Comparison of ENCODE assay signal across 23 cellular contexts in genomic region chr20:58549681-58550542, GRCh38. TPM values are rescaled to one million over a fixed set of nuclear protein-coding genes. Genes with fewer than 3 reads are reported as not detected.
A peak's percentile ranks its signal among the peaks of the same experiment; 100 is the strongest.
DNase-seq lines count a peak whose midpoint lies in the region; ATAC-seq and TF ChIP-seq lines count a peak whose summit lies in the region.
"Had no signal": no experiment of that assay in that cellular context is flagged by ENCODE, and none has a peak within 500 bp of the region (broad histone marks: within the 10 kb centered on the region; RNA-seq: fewer than 3 reads in every experiment).

No MANE protein-coding gene starts in this region.

- CTCF ChIA-PET in T-cell (lab: Charles Lee) = no interaction called here

- H3K27me3 ChIP-seq in aorta (ENCODE audit: control insufficient read depth in 1 of 2, insufficient read depth in 2 of 2, low read length in 1 of 2) = no peaks in the 10 kb centered on the region
- H3K27me3 ChIP-seq: tibial artery had no signal

- H3K36me3 ChIP-seq in aorta (ENCODE audit: control insufficient read depth in 1 of 2, insufficient read depth in 2 of 2, low read length in 1 of 2) = no peaks in the 10 kb centered on the region
- H3K36me3 ChIP-seq: lower lobe of right lung, tibial artery had no signal

- POLR2A ChIA-PET in T-cell (lab: Charles Lee) = no interaction called here

- H3K4me3 ChIP-seq in aorta (ENCODE audit: low read length in 2 of 2) = no peak overlapping the region
- H3K4me3 ChIP-seq: lower lobe of right lung, SK-N-MC, tibial artery had no signal

- no peak for TF ChIP-seq CTCF in natural killer cell (IDR thresholded peaks at IDR 0.05)
- TF ChIP-seq CTCF in chondrocyte (IDR thresholded peaks at IDR 0.05) = no peak
- no peak for TF ChIP-seq CTCF in nephron (IDR thresholded peaks at IDR 0.05; ENCODE audit: unreplicated experiment in 3 of 3)

- no peaks in the 10 kb centered on the region for H3K36me3 Mint-ChIP-seq in natural killer cell treated with Interleukin-12 subunit alpha and Interleukin-12 subunit beta and Interleukin-15 and Interleukin-18, amount 100 ng/mL, for 72 hours
- no peaks in the 10 kb centered on the region for H3K36me3 Mint-ChIP-seq in natural killer cell
- H3K36me3 Mint-ChIP-seq in chondrocyte (ENCODE audit: low read depth) = no peaks in the 10 kb centered on the region
- H3K36me3 Mint-ChIP-seq in nephron (ENCODE audit: low read depth) = no peaks in the 10 kb centered on the region
- H3K36me3 Mint-ChIP-seq in T-cell = no peaks in the 10 kb centered on the region
- H3K36me3 Mint-ChIP-seq: activated naive CD8-positive, alpha-beta T cell treated with anti-CD3 and anti-CD28 coated beads for 36 hours had no signal

- H3K27ac ChIP-seq in aorta (ENCODE audit: low read depth in 1 of 2, low read length in 2 of 2) = no peak overlapping the region
- H3K27ac ChIP-seq: lower lobe of right lung, SK-N-MC, tibial artery had no signal

- ATAC-seq in natural killer cell treated with Interleukin-12 subunit alpha and Interleukin-12 subunit beta and Interleukin-15 and Interleukin-18, amount 100 ng/mL, for 72 hours = no peak
- no peak for ATAC-seq in natural killer cell
- ATAC-seq in aorta (ENCODE audit: low FRiP score) = no peak
- no peak for ATAC-seq in T-cell (replicated peaks in 1 of 4)
- ATAC-seq: activated CD8-positive, alpha-beta T cell treated with anti-CD3 and anti-CD28 coated beads, Interleukin-2, amount 10 ng/mL, durations not matched to agents 7 days and 5 days; lower lobe of right lung had no signal

- H3K27me3 Mint-ChIP-seq in natural killer cell treated with Interleukin-12 subunit alpha and Interleukin-12 subunit beta and Interleukin-15 and Interleukin-18, amount 100 ng/mL, for 72 hours = peaks cover 13 to 25% of the 10 kb centered on the region in 2 donors
- H3K27me3 Mint-ChIP-seq in natural killer cell (ENCODE audit: low read depth in 2 of 2) (peaks cover 3 to 49% of the 10 kb centered on the region in 2 donors), chondrocyte (ENCODE audit: low read depth) (no peaks in the 10 kb centered on the region), nephron (ENCODE audit: low read depth) (peaks cover 14% of the 10 kb centered on the region), T-cell (peaks cover 15 to 21% of the 10 kb centered on the region in 2 donors)
- H3K27me3 Mint-ChIP-seq: activated naive CD8-positive, alpha-beta T cell treated with anti-CD3 and anti-CD28 coated beads for 36 hours had no signal

- intact Hi-C loops in natural killer cell (cut with micrococcal nuclease) (no loop called here), aorta (cut with DNase I) (no loop called here)

- H3K4me1 ChIP-seq in aorta (ENCODE audit: control insufficient read depth in 1 of 2, insufficient read depth in 2 of 2, low read length in 2 of 2) = no peaks in the 10 kb centered on the region
- H3K4me1 ChIP-seq: lower lobe of right lung had no signal

- no peaks in the 10 kb centered on the region for H3K4me1 Mint-ChIP-seq in natural killer cell treated with Interleukin-12 subunit alpha and Interleukin-12 subunit beta and Interleukin-15 and Interleukin-18, amount 100 ng/mL, for 72 hours (ENCODE audit: low read depth in 2 of 2)
- H3K4me1 Mint-ChIP-seq in natural killer cell = no peaks in the 10 kb centered on the region
- H3K4me1 Mint-ChIP-seq in chondrocyte (ENCODE audit: low read depth) = peaks cover 61% of the 10 kb centered on the region
- H3K4me1 Mint-ChIP-seq in nephron = peaks cover 70% of the 10 kb centered on the region
- H3K4me1 Mint-ChIP-seq in T-cell = no peaks in the 10 kb centered on the region
- H3K4me1 Mint-ChIP-seq: activated naive CD8-positive, alpha-beta T cell treated with anti-CD3 and anti-CD28 coated beads for 36 hours had no signal

- H3K9me3 Mint-ChIP-seq in natural killer cell treated with Interleukin-12 subunit alpha and Interleukin-12 subunit beta and Interleukin-15 and Interleukin-18, amount 100 ng/mL, for 72 hours = no peaks in the 10 kb centered on the region
- H3K9me3 Mint-ChIP-seq in natural killer cell (no peaks in the 10 kb centered on the region), chondrocyte (ENCODE audit: low read depth) (peaks cover 3% of the 10 kb centered on the region), nephron (no peaks in the 10 kb centered on the region), T-cell (no peaks in the 10 kb centered on the region)
- H3K9me3 Mint-ChIP-seq: activated naive CD8-positive, alpha-beta T cell treated with anti-CD3 and anti-CD28 coated beads for 36 hours; neural crest cell had no signal

- peak; percentile 10 for DNase-seq in natural killer cell treated with Interleukin-12 subunit alpha and Interleukin-12 subunit beta and Interleukin-15 and Interleukin-18, amount 100 ng/mL, for 72 hours (ENCODE audit: low spot score)
- DNase-seq in natural killer cell = no peak
- no peak for DNase-seq in chondrocyte (ENCODE audit: low spot score)
- no peak for DNase-seq in aorta
- no peak for DNase-seq in NCI-H146 (lab: John Stamatoyannopoulos, UW)
- no peak for DNase-seq in T-cell
- no peak for DNase-seq in epidermal melanocyte (ENCODE audit: insufficient read length, low spot score)
- DNase-seq: ACHN; activated CD8-positive, alpha-beta T cell treated with anti-CD3 and anti-CD28 coated beads, Interleukin-2, amount 10 ng/mL, durations not matched to agents 7 days and 5 days; activated effector memory CD4-positive, alpha-beta T cell treated with Interleukin-2 at 50 U/mL for 16 hours; activated naive CD8-positive, alpha-beta T cell treated with anti-CD3 and anti-CD28 coated beads for 36 hours; DMS53; GDM1; lower lobe of right lung; NCI-H1105; NCI-H2029; NCI-H774 had no signal

- H3K27ac Mint-ChIP-seq in natural killer cell treated with Interleukin-12 subunit alpha and Interleukin-12 subunit beta and Interleukin-15 and Interleukin-18, amount 100 ng/mL, for 72 hours = no peak overlapping the region
- H3K27ac Mint-ChIP-seq in natural killer cell (no peak overlapping the region), chondrocyte (ENCODE audit: unreplicated experiment) (peak overlapping the region; percentile 30), nephron (peak overlapping the region; percentile 26 to 74 (median 72)), T-cell (no peak overlapping the region)
- H3K27ac Mint-ChIP-seq: activated CD8-positive, alpha-beta T cell treated with anti-CD3 and anti-CD28 coated beads, Interleukin-2, amount 10 ng/mL, durations not matched to agents 7 days and 5 days; activated naive CD8-positive, alpha-beta T cell treated with anti-CD3 and anti-CD28 coated beads for 36 hours; progenitor cell of endocrine pancreas had no signal

- no peaks in the 10 kb centered on the region for H3K9me3 ChIP-seq in aorta (ENCODE audit: control insufficient read depth, low read length)
- H3K9me3 ChIP-seq: lower lobe of right lung, tibial artery had no signal

- no peak overlapping the region for H3K4me3 Mint-ChIP-seq in natural killer cell treated with Interleukin-12 subunit alpha and Interleukin-12 subunit beta and Interleukin-15 and Interleukin-18, amount 100 ng/mL, for 72 hours
- H3K4me3 Mint-ChIP-seq in natural killer cell (no peak overlapping the region), chondrocyte (ENCODE audit: unreplicated experiment) (no peak overlapping the region), nephron (no peak overlapping the region), T-cell (no peak overlapping the region)
- H3K4me3 Mint-ChIP-seq: activated CD8-positive, alpha-beta T cell treated with anti-CD3 and anti-CD28 coated beads, Interleukin-2, amount 10 ng/mL, durations not matched to agents 7 days and 5 days; activated naive CD8-positive, alpha-beta T cell treated with anti-CD3 and anti-CD28 coated beads for 36 hours; neural crest cell had no signal

- 91% methylated on average over 15 of the region's 15 CpGs for WGBS in aorta, 2 donors

RNA-seq across cellular contexts. Expression of gene APCDD1L, which starts 34.7 kb away (rescaled TPM):
- not detected for total RNA-seq in natural killer cell treated with Interleukin-12 subunit alpha and Interleukin-12 subunit beta and Interleukin-15 and Interleukin-18, amount 100 ng/mL, for 72 hours
- total RNA-seq in natural killer cell (not detected), chondrocyte (20.7 to 26.3 TPM (median 22.5 TPM) in 3 replicates), aorta (10 to 100 TPM in 1 of 2 donors, 1 to 10 TPM in 1; 1.7 to 14.6 TPM), T-cell (not detected)
- polyA plus RNA-seq in aorta = 1 to 10 TPM; 1.3 to 2.4 TPM
- total RNA-seq: activated CD8-positive, alpha-beta T cell treated with anti-CD3 and anti-CD28 coated beads, Interleukin-2, amount 10 ng/mL, durations not matched to agents 7 days and 5 days; activated naive CD8-positive, alpha-beta T cell treated with anti-CD3 and anti-CD28 coated beads for 36 hours; lower lobe of right lung; neural crest cell; progenitor cell of endocrine pancreas; T-helper 2 cell treated with Interferon-gamma antibody and Interleukin-4, amounts not matched to agents 100 ng/mL and 5 ng/mL, for 36 hours had no signal

Comparison
In these comparisons a context has a peak if more than half of its experiments do, and no peak if none do; other contexts are left out.
1. H3K27ac Mint-ChIP-seq: peak in chondrocyte (single experiment) and nephron (3 of 3); none in natural killer cell treated with Interleukin-12 subunit alpha and Interleukin-12 subunit beta and Interleukin-15 and Interleukin-18, amount 100 ng/mL, for 72 hours (0 of 2), natural killer cell (0 of 2) and T-cell (0 of 2).